Comparison of ENCODE assay signal across 31 cellular contexts in genomic region chr5:77259479-77259878, GRCh38. TPM values are rescaled to one million over a fixed set of nuclear protein-coding genes. Genes with fewer than 3 reads are reported as not detected.
DNase-seq lines count a peak whose midpoint lies in the region; ATAC-seq, FAIRE-seq and TF ChIP-seq lines count a peak whose summit lies in the region.
"Had no signal": no experiment of that assay in that cellular context is flagged by ENCODE, and none has a peak within 500 bp of the region (broad histone marks: within the 10 kb centered on the region; RNA-seq: fewer than 3 reads in every experiment).

No MANE protein-coding gene starts in this region.

- H3K4me3 Mint-ChIP-seq in activated T-cell treated with anti-CD3 and anti-CD28 coated beads, Interleukin-2, amount 50 U/mL, for 72 hours, result no peak overlapping the region
- H3K4me3 Mint-ChIP-seq: H9 had no signal

- peaks cover 39 to 62% of the 10 kb centered on the region in 2 donors for H3K4me1 ChIP-seq in thyroid gland
- H3K4me1 ChIP-seq: BLaER1, colonic mucosa, heart right ventricle, prostate gland had no signal

- H3K27ac Mint-ChIP-seq in activated T-cell treated with anti-CD3 and anti-CD28 coated beads, Interleukin-2, amount 50 U/mL, for 72 hours, result no peak overlapping the region

- H3K4me1 Mint-ChIP-seq in activated T-cell treated with anti-CD3 and anti-CD28 coated beads, Interleukin-2, amount 50 U/mL, for 72 hours (ENCODE audit: low read depth), result peaks cover 7% of the 10 kb centered on the region

- no peaks in the 10 kb centered on the region for H3K36me3 Mint-ChIP-seq in activated T-cell treated with anti-CD3 and anti-CD28 coated beads, Interleukin-2, amount 50 U/mL, for 72 hours (ENCODE audit: insufficient read depth in 2 of 2)

- H3K27me3 ChIP-seq in thyroid gland, result no peaks in the 10 kb centered on the region
- H3K27me3 ChIP-seq: BLaER1, colonic mucosa, neutrophil, sigmoid colon had no signal

- ATAC-seq in activated T-cell treated with anti-CD3 and anti-CD28 coated beads, Interleukin-2, amount 50 U/mL, for 72 hours (replicated peaks in 1 of 2), result peak; percentile 49 to 55
- ATAC-seq in HG02870 (IDR thresholded peaks at IDR 0.05; ENCODE audit: unreplicated experiment) (peak; percentile 51), omental fat pad (ENCODE audit: low FRiP score) (no peak)
- ATAC-seq: heart right ventricle, left colon had no signal

- no peaks in the 10 kb centered on the region for H3K36me3 ChIP-seq in thyroid gland
- H3K36me3 ChIP-seq: BLaER1, colonic mucosa, heart right ventricle, neutrophil, prostate gland, sigmoid colon had no signal

- FAIRE-seq in GM12892 (lab: Jason Lieb, UNC), result peak; percentile 84

- TF ChIP-seq CTCF in thyroid gland (IDR thresholded peaks at IDR 0.05), result no peak
- no peak for TF ChIP-seq CTCF in omental fat pad (IDR thresholded peaks at IDR 0.05)

- peaks cover 0 to 2% of the 10 kb centered on the region in 2 donors for H3K9me3 Mint-ChIP-seq in activated T-cell treated with anti-CD3 and anti-CD28 coated beads, Interleukin-2, amount 50 U/mL, for 72 hours
- H3K9me3 Mint-ChIP-seq: H9 had no signal

- intact Hi-C loops in thyroid gland (cut with DNase I), result no loop called here

- no peak overlapping the region for H3K4me3 ChIP-seq in thyroid gland (replicated peaks in 1 of 3)
- H3K4me3 ChIP-seq: BLaER1, colonic mucosa, heart right ventricle, prostate gland, sigmoid colon had no signal

- no peak for TF ChIP-seq POLR2A in GM12892 (IDR thresholded peaks at IDR 0.05; ENCODE audit: low read depth, low read length)
- no peak for TF ChIP-seq POLR2A in thyroid gland (IDR thresholded peaks at IDR 0.05)

- DNase-seq in activated T-cell treated with anti-CD3 and anti-CD28 coated beads, Interleukin-2, amount 50 U/mL, for 72 hours, result no peak
- no peak for DNase-seq in activated T-cell treated with anti-CD3 and anti-CD28 coated beads, Interleukin-2, amount 50 U/mL, for 48 hours
- no peak for DNase-seq in GM12892 (ENCODE audit: insufficient read length)
- DNase-seq in thyroid gland, result no peak
- DNase-seq in omental fat pad (ENCODE audit: low spot score), result no peak
- no peak for DNase-seq in NCI-H2107 treated with DMSO at 0.1 percent for 48 hours (lab: John Stamatoyannopoulos, UW; ENCODE audit: unreplicated experiment)
- DNase-seq in SW480 (ENCODE audit: low spot score), result no peak
- DNase-seq: ACHN; activated gamma-delta T cell treated with Interleukin-2 at 50 U/mL for 16 hours; amygdala; colonic mucosa; DMS53; effector memory CD4-positive, alpha-beta T cell; erythroblast; foreskin fibroblast; H9; heart right ventricle; left colon; NCI-H1105; NCI-H1930; NCI-H226; NCI-H82; RPMI8226; sigmoid colon; stimulated activated CD8-positive, alpha-beta memory T cell treated with anti-CD3 and anti-CD28 coated beads, Interleukin-4, amount 100 ng/mL, for 48 hours had no signal

- H3K27ac ChIP-seq in thyroid gland, result peak overlapping the region; percentile 44 to 71 (median 68)
- H3K27ac ChIP-seq: BLaER1, colonic mucosa, heart right ventricle, neutrophil, prostate gland, sigmoid colon had no signal

- H3K27me3 Mint-ChIP-seq in activated T-cell treated with anti-CD3 and anti-CD28 coated beads, Interleukin-2, amount 50 U/mL, for 72 hours (ENCODE audit: low read depth), result peaks cover 37% of the 10 kb centered on the region

- no peaks in the 10 kb centered on the region for H3K9me3 ChIP-seq in thyroid gland
- H3K9me3 ChIP-seq: BLaER1, colonic mucosa, neutrophil, prostate gland, sigmoid colon had no signal

RNA-seq across cellular contexts. Expression of gene PDE8B, which starts 49.0 kb away (rescaled TPM):
- total RNA-seq in activated T-cell treated with anti-CD3 and anti-CD28 coated beads, Interleukin-2, amount 50 U/mL, for 72 hours, result under 1 TPM; 0.07 to 0.36 TPM
- 0.36 TPM for polyA plus RNA-seq in GM12892 (2012; ENCODE audit: missing spikeins)
- total RNA-seq in thyroid gland (100 to 1,000 TPM; 113 to 279 (median 218) TPM), omental fat pad (10 to 100 TPM; 20.5 to 53.1 (median 36.9) TPM)
- total RNA-seq: SK-MEL-5; T-helper 1 cell treated with Interleukin-12 subunit alpha and Interleukin-12 subunit beta and Interleukin-4 antibody, amounts not matched to agents 30 ng/mL and 1 ng/mL, for 36 hours had no signal

Comparison
In these comparisons a context has a peak if more than half of its experiments do, and no peak if none do; other contexts are left out.
1. RNA of gene PDE8B, which starts 49.0 kb away (total RNA-seq): 113 to 279 TPM in thyroid gland and 20.5 to 53.1 TPM in omental fat pad; 0.07 to 0.36 TPM in activated T-cell treated with anti-CD3 and anti-CD28 coated beads, Interleukin-2, amount 50 U/mL, for 72 hours; every median in the first group is over 10 times any median in the second.